ENCODE assay signal across 12 cellular contexts in the genomic region with DNA sequence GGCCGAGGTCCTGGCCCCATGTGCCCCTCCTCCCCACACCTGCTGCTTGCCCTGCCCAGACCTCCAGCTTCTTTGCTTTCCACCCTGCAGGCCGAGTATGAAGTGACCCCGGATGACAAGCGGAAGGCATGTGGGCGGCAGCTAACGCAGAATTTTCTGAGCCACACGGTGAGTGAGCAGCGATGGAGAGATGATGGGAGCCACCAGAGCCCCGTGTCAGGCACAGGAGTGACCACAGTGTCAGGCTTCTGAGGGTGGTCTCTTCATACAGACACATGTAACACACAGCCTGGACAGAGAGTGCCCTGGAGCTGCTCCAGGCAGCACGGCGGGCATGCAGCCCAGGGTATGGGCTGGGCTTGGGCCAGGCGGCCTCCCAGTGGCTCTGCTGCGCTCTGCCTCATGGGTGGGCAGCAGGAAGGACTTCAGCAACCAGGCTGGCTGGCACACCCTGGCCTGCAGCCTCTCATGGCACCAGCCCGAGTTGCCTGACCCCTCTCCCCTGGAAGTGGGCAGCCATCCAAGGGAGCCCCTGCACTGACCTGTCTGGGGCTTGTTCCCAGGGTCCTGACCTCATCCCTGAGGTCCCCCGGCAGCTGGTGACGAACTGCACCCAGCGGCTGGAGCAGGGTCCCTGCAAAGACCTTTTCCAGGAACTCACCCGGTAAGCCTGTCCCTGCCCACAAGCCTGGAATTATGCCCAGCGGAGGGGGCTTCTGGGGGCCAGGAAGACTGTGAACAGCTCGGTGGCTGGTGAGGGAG. TPM values are rescaled to one million over a fixed set of nuclear protein-coding genes. Genes with fewer than 3 reads are reported as not detected.
DNase-seq lines count a peak whose midpoint lies in the region; ATAC-seq lines count a peak whose summit lies in the region.
"Had no signal": no experiment of that assay in that cellular context is flagged by ENCODE, and none has a peak within 500 bp of the region (broad histone marks: within the 10 kb centered on the region; RNA-seq: fewer than 3 reads in every experiment).

No MANE protein-coding gene starts in this region.

- H3K27me3 Mint-ChIP-seq in activated CD4-positive, alpha-beta memory T cell treated with anti-CD3 and anti-CD28 coated beads, Interleukin-2, amount 10 ng/mL, durations not matched to agents 7 days and 5 days = no peaks in the 10 kb centered on the region

- ATAC-seq in HG02938 (IDR thresholded peaks at IDR 0.05; ENCODE audit: unreplicated experiment) (peak; percentile 15), left ventricle myocardium superior (peak; percentile 88), GM19395 (IDR thresholded peaks at IDR 0.05; ENCODE audit: unreplicated experiment) (no peak)

- POLR2A ChIA-PET in activated CD4-positive, alpha-beta memory T cell treated with anti-CD3 and anti-CD28 coated beads, Interleukin-2, amount 10 ng/mL, durations not matched to agents 7 days and 5 days (lab: Charles Lee) = interaction anchor here (0.7 to 14.9 kb wide), 17 partner anchors 9 to 318 kb away, joined by 3 to 654 read pairs (median 6); a partner anchor contains a TSS

- H3K36me3 Mint-ChIP-seq in activated CD4-positive, alpha-beta memory T cell treated with anti-CD3 and anti-CD28 coated beads, Interleukin-2, amount 10 ng/mL, durations not matched to agents 7 days and 5 days (ENCODE audit: low read depth) = peaks cover 94% of the 10 kb centered on the region

- DNase-seq in activated CD4-positive, alpha-beta memory T cell treated with anti-CD3 and anti-CD28 coated beads, Interleukin-2, amount 10 ng/mL, durations not matched to agents 7 days and 5 days = no peak
- DNase-seq in left ventricle myocardium superior = peak; percentile 82
- DNase-seq in stimulated activated naive CD4-positive, alpha-beta T cell treated with Interleukin-2 at 50 U/mL for 16 hours (lab: John Stamatoyannopoulos, UW) = peak; percentile 63
- DNase-seq in GM03348 (ENCODE audit: low spot score) = no peak
- no peak for DNase-seq in activated effector memory CD4-positive, alpha-beta T cell treated with Interleukin-2 at 50 U/mL for 16 hours
- DNase-seq: GM23248 had no signal

- H3K9me3 Mint-ChIP-seq in activated CD4-positive, alpha-beta memory T cell treated with anti-CD3 and anti-CD28 coated beads, Interleukin-2, amount 10 ng/mL, durations not matched to agents 7 days and 5 days = no peaks in the 10 kb centered on the region

- intact Hi-C loops in left ventricle myocardium superior (cut with micrococcal nuclease) = no loop called here

- peak overlapping the region; percentile 93 for H3K27ac Mint-ChIP-seq in activated CD4-positive, alpha-beta memory T cell treated with anti-CD3 and anti-CD28 coated beads, Interleukin-2, amount 10 ng/mL, durations not matched to agents 7 days and 5 days

- CTCF ChIA-PET in activated CD4-positive, alpha-beta memory T cell treated with anti-CD3 and anti-CD28 coated beads, Interleukin-2, amount 10 ng/mL, durations not matched to agents 7 days and 5 days (lab: Charles Lee) = interaction anchor here (0.8 to 12.6 kb wide), 21 partner anchors 8 to 129 kb away, joined by 3 to 235 read pairs (median 4); a partner anchor contains a TSS

- peak overlapping the region; percentile 91 for H3K4me3 Mint-ChIP-seq in activated CD4-positive, alpha-beta memory T cell treated with anti-CD3 and anti-CD28 coated beads, Interleukin-2, amount 10 ng/mL, durations not matched to agents 7 days and 5 days

- H3K4me1 Mint-ChIP-seq in activated CD4-positive, alpha-beta memory T cell treated with anti-CD3 and anti-CD28 coated beads, Interleukin-2, amount 10 ng/mL, durations not matched to agents 7 days and 5 days = peaks cover 78% of the 10 kb centered on the region

RNA-seq across cellular contexts. Expression of a gene that starts 5.8 kb away (rescaled TPM):
- total RNA-seq in activated CD4-positive, alpha-beta memory T cell treated with anti-CD3 and anti-CD28 coated beads, Interleukin-2, amount 10 ng/mL, durations not matched to agents 7 days and 5 days = 100 to 1,000 TPM; 206 to 208 TPM
- 17.6 TPM for total RNA-seq in left ventricle myocardium superior

RNA-seq across cellular contexts. Expression of a gene that starts 14.3 kb away (rescaled TPM):
- total RNA-seq in activated CD4-positive, alpha-beta memory T cell treated with anti-CD3 and anti-CD28 coated beads, Interleukin-2, amount 10 ng/mL, durations not matched to agents 7 days and 5 days = 1 to 10 TPM; 4.9 to 5.8 TPM
- 0.40 TPM for total RNA-seq in left ventricle myocardium superior

RNA-seq across cellular contexts. Expression of a gene that starts 23.0 kb away (rescaled TPM):
- total RNA-seq in activated CD4-positive, alpha-beta memory T cell treated with anti-CD3 and anti-CD28 coated beads, Interleukin-2, amount 10 ng/mL, durations not matched to agents 7 days and 5 days = 1 to 10 TPM; 1.5 to 1.6 TPM
- total RNA-seq in left ventricle myocardium superior = not detected

RNA-seq across cellular contexts. Expression of a gene that starts 31.9 kb away (rescaled TPM):
- not detected for total RNA-seq in activated CD4-positive, alpha-beta memory T cell treated with anti-CD3 and anti-CD28 coated beads, Interleukin-2, amount 10 ng/mL, durations not matched to agents 7 days and 5 days
- total RNA-seq in left ventricle myocardium superior = not detected
- total RNA-seq: dermis microvascular lymphatic vessel endothelial cell, GM23248, HT1080, kidney, vagina had no signal

RNA-seq across cellular contexts. Expression of a gene that starts 41.1 kb away (rescaled TPM):
- total RNA-seq in activated CD4-positive, alpha-beta memory T cell treated with anti-CD3 and anti-CD28 coated beads, Interleukin-2, amount 10 ng/mL, durations not matched to agents 7 days and 5 days = 1 to 10 TPM; 4.9 to 5.0 TPM
- 22.4 TPM for total RNA-seq in left ventricle myocardium superior

Comparison
In these comparisons a context has a peak if more than half of its experiments do, and no peak if none do; other contexts are left out.
1. DNase-seq: peak in left ventricle myocardium superior (single experiment) and stimulated activated naive CD4-positive, alpha-beta T cell treated with Interleukin-2 at 50 U/mL for 16 hours (single experiment); none in activated CD4-positive, alpha-beta memory T cell treated with anti-CD3 and anti-CD28 coated beads, Interleukin-2, amount 10 ng/mL, durations not matched to agents 7 days and 5 days (single experiment), GM03348 (single experiment) and activated effector memory CD4-positive, alpha-beta T cell treated with Interleukin-2 at 50 U/mL for 16 hours (single experiment).
2. RNA of a gene that starts 5.8 kb away (total RNA-seq): 206 to 208 TPM in activated CD4-positive, alpha-beta memory T cell treated with anti-CD3 and anti-CD28 coated beads, Interleukin-2, amount 10 ng/mL, durations not matched to agents 7 days and 5 days; 17.6 TPM in left ventricle myocardium superior (single experiment); every median in the first group is over 10 times any median in the second.